1 cellular context compared by ENCODE assay signal in genomic region chr4:82436130-82436529, GRCh38.
TF ChIP-seq lines count a peak whose summit lies in the region.

No MANE protein-coding gene starts in this region.

TF ChIP-seq in H1, 55 proteins besides CTCF, POLR2A, EP300 and RAD21:
- TF ChIP-seq POU5F1 (IDR thresholded peaks at IDR 0.05; ENCODE audit: low read depth, low read length) (no peak), MAFK (IDR thresholded peaks at IDR 0.05; ENCODE audit: low read depth, low read length) (0 out of 2 replicates have a peak, but pooled peaks have one; percentile 19), HDAC6 (IDR thresholded peaks at IDR 0.05; ENCODE audit: low read depth, low read length) (no peak), TEAD4 (IDR thresholded peaks at IDR 0.05; ENCODE audit: low read depth, low read length) (no peak)
